Comparison of ENCODE assay signal across 21 cellular contexts in genomic region chr5:172749076-172749475, GRCh38. TPM values are rescaled to one million over a fixed set of nuclear protein-coding genes. Genes with fewer than 3 reads are reported as not detected.
DNase-seq lines count a peak whose midpoint lies in the region; ATAC-seq and TF ChIP-seq lines count a peak whose summit lies in the region.
"Had no signal": no experiment of that assay in that cellular context is flagged by ENCODE, and none has a peak within 500 bp of the region (broad histone marks: within the 10 kb centered on the region; RNA-seq: fewer than 3 reads in every experiment).

No MANE protein-coding gene starts in this region.

- H3K27ac Mint-ChIP-seq in activated T-helper 17 cell treated with anti-CD3 and anti-CD28 coated beads, Interleukin-2, amount 50 U/mL, for 72 hours, result no peak overlapping the region
- H3K27ac Mint-ChIP-seq: activated B cell treated with CpG ODN at 0.5 μM for 24 hours; activated CD8-positive, alpha-beta T cell treated with anti-CD3 and anti-CD28 coated beads, Interleukin-2, amount 10 ng/mL, durations not matched to agents 7 days and 5 days; activated naive CD8-positive, alpha-beta T cell treated with anti-CD3 and anti-CD28 coated beads, Interleukin-2, amount 10 ng/mL, durations not matched to agents 7 days and 5 days; activated T-cell treated with anti-CD3 and anti-CD28 coated beads, Interleukin-2, amount 50 U/mL, for 72 hours had no signal

- H3K27ac ChIP-seq in ascending aorta (peak overlapping the region; percentile 81 to 97), esophagus (ENCODE audit: low read depth in 2 of 2, low read length in 1 of 2) (peak overlapping the region; percentile 30 to 66), muscle layer of duodenum (ENCODE audit: low read length) (peak overlapping the region; percentile 64), testis (peak overlapping the region; percentile 9 to 33)

- H3K36me3 ChIP-seq in ascending aorta, result no peaks in the 10 kb centered on the region
- no peaks in the 10 kb centered on the region for H3K36me3 ChIP-seq in esophagus (ENCODE audit: control insufficient read depth in 2 of 2, insufficient read depth in 2 of 2, low read length in 1 of 2)
- H3K36me3 ChIP-seq in muscle layer of duodenum (ENCODE audit: control insufficient read depth in 1 of 2, insufficient read depth in 2 of 2, low read length in 2 of 2), result no peaks in the 10 kb centered on the region
- no peaks in the 10 kb centered on the region for H3K36me3 ChIP-seq in testis (ENCODE audit: low read depth, missing control alignments)
- H3K36me3 ChIP-seq: ovary had no signal

- H3K4me1 Mint-ChIP-seq in activated T-helper 17 cell treated with anti-CD3 and anti-CD28 coated beads, Interleukin-2, amount 50 U/mL, for 72 hours, result peaks cover 5% of the 10 kb centered on the region

- no peak for ATAC-seq in activated T-helper 17 cell treated with anti-CD3 and anti-CD28 coated beads, Interleukin-2, amount 50 U/mL, for 72 hours (replicated peaks)
- no peak for ATAC-seq in GM18502 (IDR thresholded peaks at IDR 0.05; ENCODE audit: poor library complexity, unreplicated experiment)
- ATAC-seq: activated CD8-positive, alpha-beta T cell treated with anti-CD3 and anti-CD28 coated beads, Interleukin-2, amount 10 ng/mL, durations not matched to agents 7 days and 5 days; activated T-cell treated with anti-CD3 and anti-CD28 coated beads, Interleukin-2, amount 50 U/mL, for 72 hours; T-helper 17 cell had no signal

- no peak overlapping the region for H3K4me3 Mint-ChIP-seq in activated T-helper 17 cell treated with anti-CD3 and anti-CD28 coated beads, Interleukin-2, amount 50 U/mL, for 72 hours
- H3K4me3 Mint-ChIP-seq: activated B cell treated with CpG ODN at 0.5 μM for 24 hours; activated CD8-positive, alpha-beta T cell treated with anti-CD3 and anti-CD28 coated beads, Interleukin-2, amount 10 ng/mL, durations not matched to agents 7 days and 5 days; activated naive CD8-positive, alpha-beta T cell treated with anti-CD3 and anti-CD28 coated beads, Interleukin-2, amount 10 ng/mL, durations not matched to agents 7 days and 5 days; activated T-cell treated with anti-CD3 and anti-CD28 coated beads, Interleukin-2, amount 50 U/mL, for 72 hours; T-helper 17 cell had no signal

- no peaks in the 10 kb centered on the region for H3K36me3 Mint-ChIP-seq in activated T-helper 17 cell treated with anti-CD3 and anti-CD28 coated beads, Interleukin-2, amount 50 U/mL, for 72 hours (ENCODE audit: low read depth)
- H3K36me3 Mint-ChIP-seq: activated naive CD8-positive, alpha-beta T cell treated with anti-CD3 and anti-CD28 coated beads, Interleukin-2, amount 10 ng/mL, durations not matched to agents 7 days and 5 days had no signal

- 90 to 94% methylated on average over 7 of the region's 7 CpGs for WGBS in esophagus, 2 donors
- 78 to 85% methylated on average over 7 of the region's 7 CpGs for whole genome bisulfite sequencing in testis, 2 donors

- no peak for TF ChIP-seq POLR2A in testis (IDR thresholded peaks at IDR 0.05)

- H3K9me3 ChIP-seq in ascending aorta, result no peaks in the 10 kb centered on the region
- no peaks in the 10 kb centered on the region for H3K9me3 ChIP-seq in esophagus (ENCODE audit: control insufficient read depth in 2 of 2, insufficient read depth in 1 of 2, low read depth in 1 of 2, low read length in 1 of 2)
- peaks cover 0 to 4% of the 10 kb centered on the region in 2 donors for H3K9me3 ChIP-seq in muscle layer of duodenum (ENCODE audit: control insufficient read depth in 1 of 2, low read length in 2 of 2)
- no peaks in the 10 kb centered on the region for H3K9me3 ChIP-seq in testis
- H3K9me3 ChIP-seq: ovary had no signal

- H3K27me3 ChIP-seq in ascending aorta (no peaks in the 10 kb centered on the region), esophagus (ENCODE audit: control insufficient read depth in 1 of 2, insufficient read depth in 2 of 2, low read length in 2 of 2) (no peaks in the 10 kb centered on the region), muscle layer of duodenum (ENCODE audit: low read depth, low read length) (no peaks in the 10 kb centered on the region), testis (no peaks in the 10 kb centered on the region)
- H3K27me3 ChIP-seq: ovary had no signal

- H3K27me3 Mint-ChIP-seq in activated T-helper 17 cell treated with anti-CD3 and anti-CD28 coated beads, Interleukin-2, amount 50 U/mL, for 72 hours, result no peaks in the 10 kb centered on the region
- H3K27me3 Mint-ChIP-seq: activated B cell treated with CpG ODN at 0.5 μM for 24 hours; activated naive CD8-positive, alpha-beta T cell treated with anti-CD3 and anti-CD28 coated beads, Interleukin-2, amount 10 ng/mL, durations not matched to agents 7 days and 5 days had no signal

- H3K4me1 ChIP-seq in ascending aorta, result peaks cover 18 to 43% of the 10 kb centered on the region in 2 donors
- H3K4me1 ChIP-seq in esophagus (ENCODE audit: control insufficient read depth in 2 of 2, insufficient read depth in 2 of 2, low read length in 1 of 2), result peaks cover 0 to 14% of the 10 kb centered on the region in 2 donors
- peaks cover 0 to 20% of the 10 kb centered on the region in 2 donors for H3K4me1 ChIP-seq in muscle layer of duodenum (ENCODE audit: control insufficient read depth in 1 of 2, insufficient read depth in 2 of 2, low read length in 2 of 2)
- H3K4me1 ChIP-seq in testis, result peaks cover 19% of the 10 kb centered on the region

- H3K4me3 ChIP-seq in ascending aorta, result peak overlapping the region in 1 of 2 donors; percentile 6
- H3K4me3 ChIP-seq in esophagus (ENCODE audit: low read depth in 1 of 2, low read length in 2 of 2), result no peak overlapping the region
- no peak overlapping the region for H3K4me3 ChIP-seq in muscle layer of duodenum (ENCODE audit: low read depth in 1 of 2, low read length in 2 of 2)
- peak overlapping the region in 1 of 2 donors; percentile 50 for H3K4me3 ChIP-seq in testis
- H3K4me3 ChIP-seq: ovary had no signal

- TF ChIP-seq CTCF in ascending aorta (IDR thresholded peaks at IDR 0.05) (no peak), testis (IDR thresholded peaks at IDR 0.05) (no peak)

- no peaks in the 10 kb centered on the region for H3K9me3 Mint-ChIP-seq in activated T-helper 17 cell treated with anti-CD3 and anti-CD28 coated beads, Interleukin-2, amount 50 U/mL, for 72 hours
- H3K9me3 Mint-ChIP-seq: activated naive CD8-positive, alpha-beta T cell treated with anti-CD3 and anti-CD28 coated beads, Interleukin-2, amount 10 ng/mL, durations not matched to agents 7 days and 5 days; activated T-cell treated with anti-CD3 and anti-CD28 coated beads, Interleukin-2, amount 50 U/mL, for 72 hours had no signal

- no peak for DNase-seq in ascending aorta (ENCODE audit: low spot score in 2 of 2)
- no peak for DNase-seq in testis
- no peak for DNase-seq in NCI-H1417 treated with DMSO at 0.1 percent for 48 hours (lab: John Stamatoyannopoulos, UW)
- no peak for DNase-seq in activated T-cell treated with anti-CD3 and anti-CD28 coated beads for 4 hours
- DNase-seq: activated B cell treated with CpG ODN at 0.5 μM for 24 hours; activated CD8-positive, alpha-beta T cell treated with anti-CD3 and anti-CD28 coated beads, Interleukin-2, amount 10 ng/mL, durations not matched to agents 7 days and 5 days; activated naive CD8-positive, alpha-beta T cell treated with anti-CD3 and anti-CD28 coated beads, Interleukin-2, amount 10 ng/mL, durations not matched to agents 7 days and 5 days; activated T-cell treated with anti-CD3 and anti-CD28 coated beads, Interleukin-2, amount 50 U/mL, for 72 hours; DND-41; effector CD4-positive, alpha-beta T cell; Kasumi-1; left colon; NCI-H1105 treated with DMSO at 0.1 percent for 48 hours; NCI-H526; SHP77 treated with DMSO at 0.1 percent for 48 hours; T-helper 17 cell had no signal

- intact Hi-C loops in ascending aorta (cut with DNase I), result loop anchor here (1.0 to 2.0 kb wide), 2 partner anchors 16 to 26 kb away; no protein-coding TSS in a partner anchor
- intact Hi-C loops in testis (cut with DNase I; ENCODE audit: low total_unique reads), result no loop called here

RNA-seq across cellular contexts. Expression of gene DUSP1, which starts 21.9 kb away (rescaled TPM):
- total RNA-seq in ascending aorta (3,919 TPM), testis (100 to 1,000 TPM; 159 to 172 TPM)
- polyA plus RNA-seq in esophagus (100 to 1,000 TPM in 1 of 2 donors, 10 to 100 TPM in 1; 90.4 to 129 TPM), testis (ENCODE audit: insufficient read depth, low read depth, low replicate concordance) (86.2 TPM)
- 10 to 100 TPM; 18.3 to 24.6 TPM for total RNA-seq in activated T-helper 17 cell treated with anti-CD3 and anti-CD28 coated beads, Interleukin-2, amount 50 U/mL, for 72 hours

Comparison
In these comparisons a context has a peak if more than half of its experiments do, and no peak if none do; other contexts are left out.
1. H3K27ac ChIP-seq: peak in every context shown above with its lines; median percentile 89 in ascending aorta; 64 in muscle layer of duodenum; 48 in esophagus; 21 in testis.
2. RNA of gene DUSP1, which starts 21.9 kb away (total RNA-seq): 3,919 TPM in ascending aorta (single experiment); 159 to 172 TPM in testis and 18.3 to 24.6 TPM in activated T-helper 17 cell treated with anti-CD3 and anti-CD28 coated beads, Interleukin-2, amount 50 U/mL, for 72 hours; every median in the first group is over 10 times any median in the second.